11 cellular contexts compared by ENCODE assay signal in the genomic region with DNA sequence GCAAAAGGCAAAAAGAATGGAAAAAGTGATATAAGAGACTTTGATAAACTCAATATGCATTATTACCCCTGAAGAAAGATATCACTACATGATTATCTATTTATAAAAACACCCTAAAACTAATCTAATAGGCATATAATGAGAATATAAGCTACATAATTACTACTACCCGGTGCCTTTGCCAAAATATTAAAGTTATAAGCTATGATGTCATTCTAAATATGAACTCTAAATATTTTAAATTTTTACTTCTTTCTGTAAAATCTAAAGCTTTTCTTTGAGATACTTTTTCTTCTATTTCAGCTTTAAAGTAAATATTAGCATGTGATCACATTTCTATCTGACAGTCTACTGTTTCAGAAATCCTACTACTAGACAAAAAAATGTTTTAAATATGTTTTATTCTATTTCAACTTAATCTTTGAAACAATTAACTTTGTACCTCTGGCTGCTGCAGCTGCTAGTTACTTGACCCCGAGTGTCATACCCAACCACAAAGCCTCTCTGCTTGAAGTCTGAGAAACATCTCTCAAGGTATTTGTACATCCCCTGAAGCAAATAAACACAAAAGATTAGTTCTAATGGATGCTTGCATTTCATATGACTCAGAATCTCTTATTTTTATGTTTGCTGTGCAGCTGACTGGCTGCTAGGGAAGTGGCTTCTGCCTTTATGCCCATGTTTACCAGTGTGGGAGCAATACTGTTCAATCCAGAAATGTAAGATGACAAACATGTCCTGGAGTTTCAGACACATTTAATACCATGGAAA. TPM values are rescaled to one million over a fixed set of nuclear protein-coding genes. Genes with fewer than 3 reads are reported as not detected.
A peak's percentile ranks its signal among the peaks of the same experiment; 100 is the strongest.
DNase-seq lines count a peak whose midpoint lies in the region; ATAC-seq and TF ChIP-seq lines count a peak whose summit lies in the region.
"Had no signal": no experiment of that assay in that cellular context is flagged by ENCODE, and none has a peak within 500 bp of the region (broad histone marks: within the 10 kb centered on the region; RNA-seq: fewer than 3 reads in every experiment).

No MANE protein-coding gene starts in this region.

- H3K36me3 Mint-ChIP-seq in stimulated activated naive B cell treated with anti-CD40 and anti-IgM and Interleukin-4, amounts not matched to agents 10 μg/mL and 1 μg/mL and 100 μg/mL, for 72 hours: peaks cover 0 to 6% of the 10 kb centered on the region in 2 donors

- peaks cover 5% of the 10 kb centered on the region; the same call in 1 of the 2 replicates for H3K4me1 ChIP-seq in HEK293 (ENCODE audit: control insufficient read depth, insufficient read depth, low read length)

- CTCF ChIA-PET in HEK293 (lab: Yijun Ruan, JAX): interaction anchor here (0.6 to 1.8 kb wide), 4 partner anchors 10 to 78 kb away, joined by 3 to 8 read pairs (median 3); no protein-coding TSS in a partner anchor

- no peaks in the 10 kb centered on the region for H3K27me3 Mint-ChIP-seq in stimulated activated naive B cell treated with anti-CD40 and anti-IgM and Interleukin-4, amounts not matched to agents 10 μg/mL and 1 μg/mL and 100 μg/mL, for 72 hours

- H3K4me3 ChIP-seq in AG09309 (ENCODE audit: control insufficient read depth, low read depth, low read length): no peak overlapping the region
- H3K4me3 ChIP-seq in HEK293 (ENCODE audit: low read depth, low read length): no peak overlapping the region
- H3K4me3 ChIP-seq in fibroblast of pulmonary artery (replicated peaks; ENCODE audit: low read depth, low read length): no peak overlapping the region

- H3K9me3 ChIP-seq in HEK293 (ENCODE audit: control insufficient read depth, insufficient read depth, low read depth, low read length): no peaks in the 10 kb centered on the region

- no peaks in the 10 kb centered on the region for H3K4me1 Mint-ChIP-seq in stimulated activated naive B cell treated with anti-CD40 and anti-IgM and Interleukin-4, amounts not matched to agents 10 μg/mL and 1 μg/mL and 100 μg/mL, for 72 hours

- peak; percentile 43 for DNase-seq in AG09309 (ENCODE audit: low read depth)
- DNase-seq in RPMI7951 (ENCODE audit: low read depth): peak; percentile 83
- DNase-seq in fibroblast of pulmonary artery (ENCODE audit: low read depth): peak; percentile 44
- no peak for DNase-seq in NCI-H1105 (lab: John Stamatoyannopoulos, UW)
- no peak for DNase-seq in SW480 (ENCODE audit: low spot score)
- DNase-seq in stimulated activated naive B cell treated with anti-CD40 and anti-IgM and Interleukin-4, amounts not matched to agents 10 μg/mL and 1 μg/mL and 100 μg/mL, for 72 hours: no peak
- DNase-seq: activated naive CD4-positive, alpha-beta T cell treated with Interleukin-2 at 50 U/mL for 16 hours; KG1 had no signal

- TF ChIP-seq CTCF in AG09309 (IDR thresholded peaks at IDR 0.05; ENCODE audit: control insufficient read depth, insufficient read depth, low read depth, low read length, missing control alignments) (no peak), HEK293 (tag by site-specific recombination; IDR thresholded peaks at IDR 0.05) (no peak), fibroblast of pulmonary artery (IDR thresholded peaks at IDR 0.05; ENCODE audit: low read length, missing control alignments) (no peak)

- POLR2A ChIA-PET in HEK293 (lab: Yijun Ruan, JAX): interaction anchor here (0.6 kb wide), 1 partner anchor 24 kb away, joined by 3 read pairs; no protein-coding TSS in a partner anchor

- no peak overlapping the region for H3K4me3 Mint-ChIP-seq in stimulated activated naive B cell treated with anti-CD40 and anti-IgM and Interleukin-4, amounts not matched to agents 10 μg/mL and 1 μg/mL and 100 μg/mL, for 72 hours
- H3K4me3 Mint-ChIP-seq: neural crest cell had no signal

- H3K9me3 Mint-ChIP-seq in stimulated activated naive B cell treated with anti-CD40 and anti-IgM and Interleukin-4, amounts not matched to agents 10 μg/mL and 1 μg/mL and 100 μg/mL, for 72 hours: no peaks in the 10 kb centered on the region
- H3K9me3 Mint-ChIP-seq: neural crest cell had no signal

- no peak overlapping the region for H3K27ac ChIP-seq in HEK293 (ENCODE audit: extremely low read depth, low read depth, low read length)

- no peak overlapping the region for H3K27ac Mint-ChIP-seq in stimulated activated naive B cell treated with anti-CD40 and anti-IgM and Interleukin-4, amounts not matched to agents 10 μg/mL and 1 μg/mL and 100 μg/mL, for 72 hours

- H3K36me3 ChIP-seq in HEK293 (ENCODE audit: control insufficient read depth in 2 of 2, insufficient read depth in 1 of 2, low read length in 2 of 2): peaks cover 0 to 2% of the 10 kb centered on the region in 2 experiments; a peak in 1 of 3 replicates

- no peak for ATAC-seq in HG03039 (IDR thresholded peaks at IDR 0.05; ENCODE audit: unreplicated experiment)
- no peak for ATAC-seq in stimulated activated naive B cell treated with anti-CD40 and anti-IgM and Interleukin-4, amounts not matched to agents 10 μg/mL and 1 μg/mL and 100 μg/mL, for 72 hours (replicated peaks)

TF ChIP-seq in HEK293, 187 proteins besides CTCF, POLR2A, EP300 and RAD21 (continues in another document):
- 0 out of 2 replicates have a peak, but pooled peaks have one; percentile 21 for TF ChIP-seq FEZF1 (tag by site-specific recombination; IDR thresholded peaks at IDR 0.05)
- 0 out of 2 replicates have a peak, but pooled peaks have one; percentile 21 for TF ChIP-seq ZNF843 (tag by site-specific recombination; IDR thresholded peaks at IDR 0.05)
- TF ChIP-seq, protein P1, sequence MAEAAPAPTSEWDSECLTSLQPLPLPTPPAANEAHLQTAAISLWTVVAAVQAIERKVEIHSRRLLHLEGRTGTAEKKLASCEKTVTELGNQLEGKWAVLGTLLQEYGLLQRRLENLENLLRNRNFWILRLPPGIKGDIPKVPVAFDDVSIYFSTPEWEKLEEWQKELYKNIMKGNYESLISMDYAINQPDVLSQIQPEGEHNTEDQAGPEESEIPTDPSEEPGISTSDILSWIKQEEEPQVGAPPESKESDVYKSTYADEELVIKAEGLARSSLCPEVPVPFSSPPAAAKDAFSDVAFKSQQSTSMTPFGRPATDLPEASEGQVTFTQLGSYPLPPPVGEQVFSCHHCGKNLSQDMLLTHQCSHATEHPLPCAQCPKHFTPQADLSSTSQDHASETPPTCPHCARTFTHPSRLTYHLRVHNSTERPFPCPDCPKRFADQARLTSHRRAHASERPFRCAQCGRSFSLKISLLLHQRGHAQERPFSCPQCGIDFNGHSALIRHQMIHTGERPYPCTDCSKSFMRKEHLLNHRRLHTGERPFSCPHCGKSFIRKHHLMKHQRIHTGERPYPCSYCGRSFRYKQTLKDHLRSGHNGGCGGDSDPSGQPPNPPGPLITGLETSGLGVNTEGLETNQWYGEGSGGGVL (tag by site-specific recombination; IDR thresholded peaks at IDR 0.05): no peak
- no peak for TF ChIP-seq HOXC10 (CRISPR knock-in tag; IDR thresholded peaks at IDR 0.05)
- no peak for TF ChIP-seq ZBTB21 (tag by site-specific recombination; IDR thresholded peaks at IDR 0.05)
- TF ChIP-seq, protein P2, sequence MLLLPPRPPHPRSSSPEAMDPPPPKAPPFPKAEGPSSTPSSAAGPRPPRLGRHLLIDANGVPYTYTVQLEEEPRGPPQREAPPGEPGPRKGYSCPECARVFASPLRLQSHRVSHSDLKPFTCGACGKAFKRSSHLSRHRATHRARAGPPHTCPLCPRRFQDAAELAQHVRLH (tag by site-specific recombination; IDR thresholded peaks at IDR 0.05): no peak
- TF ChIP-seq, protein P3, sequence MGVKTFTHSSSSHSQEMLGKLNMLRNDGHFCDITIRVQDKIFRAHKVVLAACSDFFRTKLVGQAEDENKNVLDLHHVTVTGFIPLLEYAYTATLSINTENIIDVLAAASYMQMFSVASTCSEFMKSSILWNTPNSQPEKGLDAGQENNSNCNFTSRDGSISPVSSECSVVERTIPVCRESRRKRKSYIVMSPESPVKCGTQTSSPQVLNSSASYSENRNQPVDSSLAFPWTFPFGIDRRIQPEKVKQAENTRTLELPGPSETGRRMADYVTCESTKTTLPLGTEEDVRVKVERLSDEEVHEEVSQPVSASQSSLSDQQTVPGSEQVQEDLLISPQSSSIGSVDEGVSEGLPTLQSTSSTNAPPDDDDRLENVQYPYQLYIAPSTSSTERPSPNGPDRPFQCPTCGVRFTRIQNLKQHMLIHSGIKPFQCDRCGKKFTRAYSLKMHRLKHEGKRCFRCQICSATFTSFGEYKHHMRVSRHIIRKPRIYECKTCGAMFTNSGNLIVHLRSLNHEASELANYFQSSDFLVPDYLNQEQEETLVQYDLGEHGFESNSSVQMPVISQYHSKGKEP (tag by site-specific recombination; IDR thresholded peaks at IDR 0.05): peak; percentile 61; the same call in 1 of the 2 replicates
- no peak for TF ChIP-seq ZNF223 (tag by site-specific recombination; IDR thresholded peaks at IDR 0.05)
- TF ChIP-seq OSR2 (tag by site-specific recombination; IDR thresholded peaks at IDR 0.05): peak; percentile 76
- no peak for TF ChIP-seq ZNF677 (tag by site-specific recombination; IDR thresholded peaks at IDR 0.05)
- TF ChIP-seq, protein P4, sequence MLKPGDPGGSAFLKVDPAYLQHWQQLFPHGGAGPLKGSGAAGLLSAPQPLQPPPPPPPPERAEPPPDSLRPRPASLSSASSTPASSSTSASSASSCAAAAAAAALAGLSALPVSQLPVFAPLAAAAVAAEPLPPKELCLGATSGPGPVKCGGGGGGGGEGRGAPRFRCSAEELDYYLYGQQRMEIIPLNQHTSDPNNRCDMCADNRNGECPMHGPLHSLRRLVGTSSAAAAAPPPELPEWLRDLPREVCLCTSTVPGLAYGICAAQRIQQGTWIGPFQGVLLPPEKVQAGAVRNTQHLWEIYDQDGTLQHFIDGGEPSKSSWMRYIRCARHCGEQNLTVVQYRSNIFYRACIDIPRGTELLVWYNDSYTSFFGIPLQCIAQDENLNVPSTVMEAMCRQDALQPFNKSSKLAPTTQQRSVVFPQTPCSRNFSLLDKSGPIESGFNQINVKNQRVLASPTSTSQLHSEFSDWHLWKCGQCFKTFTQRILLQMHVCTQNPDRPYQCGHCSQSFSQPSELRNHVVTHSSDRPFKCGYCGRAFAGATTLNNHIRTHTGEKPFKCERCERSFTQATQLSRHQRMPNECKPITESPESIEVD (tag by site-specific recombination; IDR thresholded peaks at IDR 0.05): peak; percentile 92
- TF ChIP-seq, protein P5, sequence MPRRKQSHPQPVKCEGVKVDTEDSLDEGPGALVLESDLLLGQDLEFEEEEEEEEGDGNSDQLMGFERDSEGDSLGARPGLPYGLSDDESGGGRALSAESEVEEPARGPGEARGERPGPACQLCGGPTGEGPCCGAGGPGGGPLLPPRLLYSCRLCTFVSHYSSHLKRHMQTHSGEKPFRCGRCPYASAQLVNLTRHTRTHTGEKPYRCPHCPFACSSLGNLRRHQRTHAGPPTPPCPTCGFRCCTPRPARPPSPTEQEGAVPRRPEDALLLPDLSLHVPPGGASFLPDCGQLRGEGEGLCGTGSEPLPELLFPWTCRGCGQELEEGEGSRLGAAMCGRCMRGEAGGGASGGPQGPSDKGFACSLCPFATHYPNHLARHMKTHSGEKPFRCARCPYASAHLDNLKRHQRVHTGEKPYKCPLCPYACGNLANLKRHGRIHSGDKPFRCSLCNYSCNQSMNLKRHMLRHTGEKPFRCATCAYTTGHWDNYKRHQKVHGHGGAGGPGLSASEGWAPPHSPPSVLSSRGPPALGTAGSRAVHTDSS (tag by site-specific recombination; IDR thresholded peaks at IDR 0.05): no peak

RNA-seq across cellular contexts. Expression of a gene that starts 26.8 kb away (rescaled TPM):
- 5.8 and 5.9 TPM in 2 replicates for total RNA-seq in RPMI7951 (2014; rRNA removed; shearing (Covaris generic))

Comparison
In these comparisons a context has a peak if more than half of its experiments do, and no peak if none do; other contexts are left out.
1. DNase-seq: peak in AG09309 (single experiment), RPMI7951 (single experiment) and fibroblast of pulmonary artery (single experiment); none in NCI-H1105 (single experiment), SW480 (single experiment) and stimulated activated naive B cell treated with anti-CD40 and anti-IgM and Interleukin-4, amounts not matched to agents 10 μg/mL and 1 μg/mL and 100 μg/mL, for 72 hours (single experiment).